8 cellular contexts compared by ENCODE assay signal in genomic region chr10:132185601-132186487, GRCh38. TPM values are rescaled to one million over a fixed set of nuclear protein-coding genes. Genes with fewer than 3 reads are reported as not detected.
DNase-seq lines count a peak whose midpoint lies in the region; ATAC-seq, FAIRE-seq and TF ChIP-seq lines count a peak whose summit lies in the region.

No MANE protein-coding gene starts in this region.

- CTCF ChIA-PET in A549 (lab: Yijun Ruan, JAX) = interaction anchor here (1.2 kb wide), 1 partner anchor 10 kb away, joined by 3 read pairs; no protein-coding TSS in a partner anchor

- TF ChIP-seq POLR2A in A549 (IDR thresholded peaks at IDR 0.05; ENCODE audit: low read length) (no peak), sigmoid colon (IDR thresholded peaks at IDR 0.05) (no peak)

- H3K36me3 ChIP-seq in cardiac muscle cell (no peaks in the 10 kb centered on the region), sigmoid colon (no peaks in the 10 kb centered on the region)

- in situ Hi-C loops in KBM-7 (cut with MboI; ENCODE audit: low pct_unique_long_range_greater_than_20kb, low sequenced_read_pairs) = no loop called here

- TF ChIP-seq EP300 in A549 (IDR thresholded peaks at IDR 0.05) (no peak), sigmoid colon (IDR thresholded peaks at IDR 0.05) (no peak)

- peaks cover 21% of the 10 kb centered on the region for H3K4me1 ChIP-seq in A549
- no peaks in the 10 kb centered on the region for H3K4me1 ChIP-seq in cardiac muscle cell (ENCODE audit: low read depth)
- peaks cover 0 to 28% (median 26%) of the 10 kb centered on the region in 4 donors for H3K4me1 ChIP-seq in sigmoid colon

- no peak for FAIRE-seq in A549 (lab: Jason Lieb, UNC)

- peaks cover 89% of the 10 kb centered on the region for H3K27me3 ChIP-seq in cardiac muscle cell
- H3K27me3 ChIP-seq in sigmoid colon = peaks cover 28 to 62% (median 45%) of the 10 kb centered on the region in 3 donors

- TF ChIP-seq CTCF in A549 (IDR thresholded peaks at IDR 0.05) = no peak
- TF ChIP-seq CTCF in cardiac muscle cell (IDR thresholded peaks at IDR 0.05; ENCODE audit: low read depth, low read length) = no peak
- no peak for TF ChIP-seq CTCF in sigmoid colon (IDR thresholded peaks at IDR 0.05)

- no peak for TF ChIP-seq RAD21 in A549 (conservative IDR thresholded peaks at IDR 0.05 in 1 of 2, IDR thresholded peaks at IDR 0.05 in 1 of 2)

- POLR2A ChIA-PET in A549 (lab: Yijun Ruan, JAX) = no interaction called here

- intact Hi-C loops in sigmoid colon (cut with DNase I) = no loop called here

- H3K9me3 ChIP-seq in A549 (no peaks in the 10 kb centered on the region), cardiac muscle cell (ENCODE audit: low read depth) (no peaks in the 10 kb centered on the region), sigmoid colon (no peaks in the 10 kb centered on the region)

- 53% methylated on average over 58 of the region's 99 CpGs for WGBS in A549 (ENCODE audit: missing lambda C conversion rate)
- 6 to 8% methylated on average over 99 of the region's 99 CpGs for whole genome bisulfite sequencing in sigmoid colon, 2 donors

- H3K4me3 ChIP-seq in A549 (peak overlapping the region; percentile 73), cardiac muscle cell (peak overlapping the region; percentile 54), sigmoid colon (peak overlapping the region; percentile 12 to 47 (median 36))

- DNase-seq in A549 (ENCODE audit: low read depth in 1 of 2, low spot score in 1 of 2) (no peak), KBM-7 (peak; percentile 30), cardiac muscle cell (ENCODE audit: low read depth in 1 of 2, low spot score in 1 of 2) (peak; percentile 49 to 83), sigmoid colon (no peak), globus pallidus (ENCODE audit: low spot score) (no peak), NCI-H2081 treated with DMSO at 0.1 percent for 48 hours (lab: John Stamatoyannopoulos, UW) (no peak)
- DNase-seq in activated T-helper 9 cell treated with anti-CD3 and anti-CD28 coated beads, Interleukin-2, amount 50 U/mL, for 16 hours (ENCODE audit: low read depth) = peak; percentile 21

- H3K27ac ChIP-seq in A549 = peak overlapping the region; percentile 60 to 83; a peak in 5 of 6 replicates
- no peak overlapping the region for H3K27ac ChIP-seq in cardiac muscle cell
- no peak overlapping the region for H3K27ac ChIP-seq in sigmoid colon

- ATAC-seq in A549 = peak in 1 of 2 experiments; percentile 4; a peak in 1 of 6 replicates
- no peak for ATAC-seq in HG02678 (IDR thresholded peaks at IDR 0.05; ENCODE audit: unreplicated experiment)

- peak overlapping the region; percentile 100 for H3K4me2 ChIP-seq in A549

TF ChIP-seq in A549, 52 proteins besides CTCF, POLR2A, EP300 and RAD21:
- no peak for TF ChIP-seq NPAS2 (CRISPR knock-in tag; IDR thresholded peaks at IDR 0.05; ENCODE audit: borderline replicate concordance)
- TF ChIP-seq, protein P1, sequence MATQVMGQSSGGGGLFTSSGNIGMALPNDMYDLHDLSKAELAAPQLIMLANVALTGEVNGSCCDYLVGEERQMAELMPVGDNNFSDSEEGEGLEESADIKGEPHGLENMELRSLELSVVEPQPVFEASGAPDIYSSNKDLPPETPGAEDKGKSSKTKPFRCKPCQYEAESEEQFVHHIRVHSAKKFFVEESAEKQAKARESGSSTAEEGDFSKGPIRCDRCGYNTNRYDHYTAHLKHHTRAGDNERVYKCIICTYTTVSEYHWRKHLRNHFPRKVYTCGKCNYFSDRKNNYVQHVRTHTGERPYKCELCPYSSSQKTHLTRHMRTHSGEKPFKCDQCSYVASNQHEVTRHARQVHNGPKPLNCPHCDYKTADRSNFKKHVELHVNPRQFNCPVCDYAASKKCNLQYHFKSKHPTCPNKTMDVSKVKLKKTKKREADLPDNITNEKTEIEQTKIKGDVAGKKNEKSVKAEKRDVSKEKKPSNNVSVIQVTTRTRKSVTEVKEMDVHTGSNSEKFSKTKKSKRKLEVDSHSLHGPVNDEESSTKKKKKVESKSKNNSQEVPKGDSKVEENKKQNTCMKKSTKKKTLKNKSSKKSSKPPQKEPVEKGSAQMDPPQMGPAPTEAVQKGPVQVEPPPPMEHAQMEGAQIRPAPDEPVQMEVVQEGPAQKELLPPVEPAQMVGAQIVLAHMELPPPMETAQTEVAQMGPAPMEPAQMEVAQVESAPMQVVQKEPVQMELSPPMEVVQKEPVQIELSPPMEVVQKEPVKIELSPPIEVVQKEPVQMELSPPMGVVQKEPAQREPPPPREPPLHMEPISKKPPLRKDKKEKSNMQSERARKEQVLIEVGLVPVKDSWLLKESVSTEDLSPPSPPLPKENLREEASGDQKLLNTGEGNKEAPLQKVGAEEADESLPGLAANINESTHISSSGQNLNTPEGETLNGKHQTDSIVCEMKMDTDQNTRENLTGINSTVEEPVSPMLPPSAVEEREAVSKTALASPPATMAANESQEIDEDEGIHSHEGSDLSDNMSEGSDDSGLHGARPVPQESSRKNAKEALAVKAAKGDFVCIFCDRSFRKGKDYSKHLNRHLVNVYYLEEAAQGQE (IDR thresholded peaks at IDR 0.05) = peak; percentile 66
- TF ChIP-seq JUN (IDR thresholded peaks at IDR 0.05) = no peak

RNA-seq across cellular contexts. Expression of gene DPYSL4, which starts 0.9 kb away (rescaled TPM):
- polyA plus RNA-seq in A549 (2011; rRNA removed) = 2.9 and 3.9 TPM in 2 replicates
- polyA plus RNA-seq in A549 (2012; cell fraction: cytosol; rRNA removed) = 8.2 and 10.2 TPM in 2 replicates
- polyA plus RNA-seq in A549 (2012; cell fraction: nucleus; rRNA removed) = 29.3 and 36.3 TPM in 2 replicates
- 13.5 to 14.1 TPM (median 14.0 TPM) in 3 replicates for polyA plus RNA-seq in A549 (2017; fragmentation: RNase III; extraction: RNeasy Plus Mini Kit Qiagen cat#74134 plus additional on column Dnase treatment)
- polyA minus RNA-seq in A549 (2011; rRNA and poly(A)+ RNA removed) = 2.6 and 5.1 TPM in 2 replicates
- 30.3 and 58.0 TPM in 2 replicates for total RNA-seq in cardiac muscle cell
- polyA plus RNA-seq in cardiac muscle cell = 7.1 and 12.5 TPM in 2 replicates
- total RNA-seq in sigmoid colon = 1 to 10 TPM in 1 of 4 donors, under 1 TPM in 3; 0.36 to 1.9 (median 0.69) TPM
- under 1 TPM in 2 of 3 donors, not detected in 1; under 0.01 to 0.71 TPM for polyA plus RNA-seq in sigmoid colon

Comparison
In these comparisons a context has a peak if more than half of its experiments do, and no peak if none do; other contexts are left out.
1. DNase-seq: peak in KBM-7 (single experiment), activated T-helper 9 cell treated with anti-CD3 and anti-CD28 coated beads, Interleukin-2, amount 50 U/mL, for 16 hours (single experiment) and cardiac muscle cell (2 of 2); none in A549 (0 of 2), sigmoid colon (single experiment), globus pallidus (single experiment) and NCI-H2081 treated with DMSO at 0.1 percent for 48 hours (single experiment).
2. H3K27ac ChIP-seq: peak in A549 (2 of 2); none in cardiac muscle cell (single experiment) and sigmoid colon (0 of 4).
3. Peak in every context shown above with its lines, with median percentiles within 50 percentile points of each other: H3K4me3 ChIP-seq.